Comparison of ENCODE assay signal across 8 cellular contexts in genomic region chr12:64826234-64826633, GRCh38. TPM values are rescaled to one million over a fixed set of nuclear protein-coding genes. Genes with fewer than 3 reads are reported as not detected.
DNase-seq lines count a peak whose midpoint lies in the region; ATAC-seq and TF ChIP-seq lines count a peak whose summit lies in the region.

No MANE protein-coding gene starts in this region.

- peaks cover 57% of the 10 kb centered on the region for H3K27me3 ChIP-seq in hepatocyte
- peaks cover 88% of the 10 kb centered on the region for H3K27me3 ChIP-seq in smooth muscle cell (ENCODE audit: low read depth)
- peaks cover 20 to 92% (median 27%) of the 10 kb centered on the region in 4 donors for H3K27me3 ChIP-seq in esophagus squamous epithelium

- H3K4me1 ChIP-seq in hepatocyte (ENCODE audit: insufficient read depth), result peaks cover 19% of the 10 kb centered on the region
- no peaks in the 10 kb centered on the region for H3K4me1 ChIP-seq in smooth muscle cell (ENCODE audit: low read depth)
- peaks cover 16 to 27% (median 25%) of the 10 kb centered on the region in 3 donors for H3K4me1 ChIP-seq in esophagus squamous epithelium

- H2AFZ ChIP-seq in hepatocyte (no peak overlapping the region), smooth muscle cell (ENCODE audit: low read depth) (no peak overlapping the region)

- no peaks in the 10 kb centered on the region for H3K9me2 ChIP-seq in hepatocyte (replicated peaks; ENCODE audit: insufficient read depth)

- H3F3A ChIP-seq in smooth muscle cell (ENCODE audit: low read depth), result no peaks in the 10 kb centered on the region

- peak overlapping the region; percentile 99 for H3K4me2 ChIP-seq in hepatocyte
- peak overlapping the region; percentile 20 for H3K4me2 ChIP-seq in smooth muscle cell

- no peak for TF ChIP-seq CTCF in hepatocyte (IDR thresholded peaks at IDR 0.05; ENCODE audit: poor library complexity)
- TF ChIP-seq CTCF in smooth muscle cell (IDR thresholded peaks at IDR 0.05; ENCODE audit: borderline replicate concordance, insufficient read depth, poor library complexity, severe bottlenecking), result no peak
- no peak for TF ChIP-seq CTCF in esophagus squamous epithelium (IDR thresholded peaks at IDR 0.05)

- intact Hi-C loops in esophagus squamous epithelium (cut with DNase I), result no loop called here

- H3K79me2 ChIP-seq in hepatocyte, result no peaks in the 10 kb centered on the region
- H3K79me2 ChIP-seq in smooth muscle cell (ENCODE audit: low read depth), result no peaks in the 10 kb centered on the region

- H4K20me1 ChIP-seq in hepatocyte (ENCODE audit: insufficient read depth, poor library complexity, severe bottlenecking) (no peaks in the 10 kb centered on the region), smooth muscle cell (ENCODE audit: low read depth) (no peaks in the 10 kb centered on the region)

- H3K9me3 ChIP-seq in hepatocyte (ENCODE audit: low read depth) (no peaks in the 10 kb centered on the region), smooth muscle cell (replicated peaks; ENCODE audit: low read depth) (peaks cover 3% of the 10 kb centered on the region), esophagus squamous epithelium (peaks cover 0 to 4% (median 0%) of the 10 kb centered on the region in 3 donors)

- ATAC-seq in HG02938 (IDR thresholded peaks at IDR 0.05; ENCODE audit: unreplicated experiment) (peak; percentile 55), GM19397 (IDR thresholded peaks at IDR 0.05; ENCODE audit: unreplicated experiment) (no peak)

- H3K36me3 ChIP-seq in hepatocyte (replicated peaks; ENCODE audit: insufficient read depth, low read depth) (no peaks in the 10 kb centered on the region), smooth muscle cell (ENCODE audit: low read depth) (no peaks in the 10 kb centered on the region), esophagus squamous epithelium (no peaks in the 10 kb centered on the region)

- H3K9ac ChIP-seq in smooth muscle cell (ENCODE audit: low read depth), result no peak overlapping the region

- DNase-seq in DMS153 treated with DMSO at 0.1 percent for 48 hours (lab: John Stamatoyannopoulos, UW; ENCODE audit: unreplicated experiment), result peak; percentile 84
- DNase-seq in NCI-H748 treated with DMSO at 0.1 percent for 48 hours (lab: John Stamatoyannopoulos, UW), result peak; percentile 82
- DNase-seq in activated naive CD4-positive, alpha-beta T cell treated with Interleukin-2 at 50 U/mL for 16 hours, result peak; percentile 49
- peak; percentile 78 for DNase-seq in hepatocyte (ENCODE audit: low spot score)
- no peak for DNase-seq in smooth muscle cell (lab: John Stamatoyannopoulos, UW; ENCODE audit: unreplicated experiment)
- no peak for DNase-seq in esophagus squamous epithelium (lab: John Stamatoyannopoulos, UW)

- no peak overlapping the region for H3K27ac ChIP-seq in hepatocyte
- H3K27ac ChIP-seq in smooth muscle cell (ENCODE audit: low read depth), result no peak overlapping the region
- H3K27ac ChIP-seq in esophagus squamous epithelium, result no peak overlapping the region

- H3K4me3 ChIP-seq in hepatocyte (no peak overlapping the region), smooth muscle cell (peak overlapping the region; percentile 9), esophagus squamous epithelium (peak overlapping the region in 1 of 4 donors; percentile 18)

- WGBS in hepatocyte (ENCODE audit: low lambda C conversion rate, missing lambda C conversion rate), result 6% methylated on average over 19 of the region's 19 CpGs
- WGBS in smooth muscle cell (ENCODE audit: low lambda C conversion rate), result 6% methylated on average over 19 of the region's 19 CpGs
- 5 to 6% methylated on average over 11 to 16 of the region's 19 CpGs for WGBS in esophagus squamous epithelium, 2 donors

- no peak for TF ChIP-seq POLR2A in esophagus squamous epithelium (IDR thresholded peaks at IDR 0.05)

RNA-seq across cellular contexts. Expression of gene TBC1D30, which starts 1.8 kb away (rescaled TPM):
- total RNA-seq in hepatocyte, result 4.7 and 5.3 TPM in 2 replicates
- polyA plus RNA-seq in hepatocyte, result 4.8 and 5.6 TPM in 2 replicates
- total RNA-seq in smooth muscle cell, result 0.54 and 0.67 TPM in 2 replicates
- polyA plus RNA-seq in smooth muscle cell, result 2.3 and 3.8 TPM in 2 replicates
- 1 to 10 TPM; 1.8 to 8.0 (median 3.5) TPM for total RNA-seq in esophagus squamous epithelium

Comparison
In these comparisons a context has a peak if more than half of its experiments do, and no peak if none do; other contexts are left out.
1. DNase-seq: peak in DMS153 treated with DMSO at 0.1 percent for 48 hours (single experiment), NCI-H748 treated with DMSO at 0.1 percent for 48 hours (single experiment), activated naive CD4-positive, alpha-beta T cell treated with Interleukin-2 at 50 U/mL for 16 hours (single experiment) and hepatocyte (single experiment); none in smooth muscle cell (single experiment) and esophagus squamous epithelium (single experiment).